In genomic region chr21:38244407-38244787, GRCh38 we compare ENCODE assay signal across 9 cellular contexts. TPM values are rescaled to one million over a fixed set of nuclear protein-coding genes. Genes with fewer than 3 reads are reported as not detected.
DNase-seq lines count a peak whose midpoint lies in the region; ATAC-seq and TF ChIP-seq lines count a peak whose summit lies in the region.
"Had no signal": no experiment of that assay in that cellular context is flagged by ENCODE, and none has a peak within 500 bp of the region (broad histone marks: within the 10 kb centered on the region; RNA-seq: fewer than 3 reads in every experiment).

No MANE protein-coding gene starts in this region.

- H3K9me3 ChIP-seq in CD8-positive, alpha-beta T cell (ENCODE audit: low read length) = no peaks in the 10 kb centered on the region
- H3K9me3 ChIP-seq in IMR-90 (ENCODE audit: control insufficient read depth, insufficient read depth, low read length) (no peaks in the 10 kb centered on the region), Caco-2 (no peaks in the 10 kb centered on the region)

- H3K36me3 Mint-ChIP-seq in CD8-positive, alpha-beta T cell = no peaks in the 10 kb centered on the region
- H3K36me3 Mint-ChIP-seq in activated T-helper 2 cell treated with anti-CD3 and anti-CD28 coated beads, Interferon-gamma antibody, Interleukin-2, Interleukin-4, amounts not matched to agents 10 μg/mL and 5 μg/mL and 100 μg/mL, durations not matched to agents 14 hours and 24 hours and 36 hours (ENCODE audit: low read depth) = no peaks in the 10 kb centered on the region
- H3K36me3 Mint-ChIP-seq in natural killer cell (no peaks in the 10 kb centered on the region), Caco-2 (ENCODE audit: insufficient read depth, unreplicated experiment) (no peaks in the 10 kb centered on the region)

- no peak for TF ChIP-seq RAD21 in IMR-90 (IDR thresholded peaks at IDR 0.05; ENCODE audit: low read length)

- peaks cover 13% of the 10 kb centered on the region for H3K4me1 ChIP-seq in CD8-positive, alpha-beta T cell (ENCODE audit: insufficient read depth, low read length)
- H3K4me1 ChIP-seq in IMR-90 (ENCODE audit: control insufficient read depth, insufficient read depth, low read length) = peaks cover 7% of the 10 kb centered on the region; the same call in 1 of the 2 replicates
- no peaks in the 10 kb centered on the region for H3K4me1 ChIP-seq in Caco-2

- no peak for TF ChIP-seq POLR2A in IMR-90 (IDR thresholded peaks at IDR 0.05; ENCODE audit: low read depth, low read length)

- CTCF ChIA-PET in CD8-positive, alpha-beta T cell (lab: Charles Lee) = interaction anchor here (1.2 kb wide), 1 partner anchor 31 kb away, joined by 3 read pairs; no protein-coding TSS in a partner anchor
- CTCF ChIA-PET in IMR-90 (lab: Yijun Ruan, JAX) (interaction anchor here (1.0 kb wide), 1 partner anchor 108 kb away, joined by 5 read pairs; no protein-coding TSS in a partner anchor), Caco-2 (lab: Charles Lee) (no interaction called here)

- H4K5ac ChIP-seq in IMR-90 (ENCODE audit: low read depth, low read length) = peak overlapping the region; percentile 21; the same call in 1 of the 2 replicates

- peaks cover 18% of the 10 kb centered on the region for H3K4me1 Mint-ChIP-seq in CD8-positive, alpha-beta T cell (ENCODE audit: low read depth)
- H3K4me1 Mint-ChIP-seq in activated T-helper 2 cell treated with anti-CD3 and anti-CD28 coated beads, Interferon-gamma antibody, Interleukin-2, Interleukin-4, amounts not matched to agents 10 μg/mL and 5 μg/mL and 100 μg/mL, durations not matched to agents 14 hours and 24 hours and 36 hours (ENCODE audit: low read depth) = peaks cover 31% of the 10 kb centered on the region
- peaks cover 24 to 25% of the 10 kb centered on the region in 2 donors for H3K4me1 Mint-ChIP-seq in natural killer cell
- no peaks in the 10 kb centered on the region for H3K4me1 Mint-ChIP-seq in Caco-2 (ENCODE audit: low read depth, unreplicated experiment)

- H3K4me2 ChIP-seq in IMR-90 (ENCODE audit: low read depth, low read length) = no peak overlapping the region

- H3K56ac ChIP-seq in IMR-90 (ENCODE audit: extremely low read depth, insufficient read depth, low read length) = peak overlapping the region; percentile 37; the same call in 1 of the 2 replicates

- peak overlapping the region; percentile 92 for H2BK20ac ChIP-seq in IMR-90 (ENCODE audit: low read depth, low read length)

- peak overlapping the region; percentile 78 for H3K4ac ChIP-seq in IMR-90 (ENCODE audit: low read depth, low read length)

- H4K91ac ChIP-seq in IMR-90 (ENCODE audit: insufficient read depth, low read depth, low read length) = peak overlapping the region; percentile 47

- no TSS peak for BruUV-seq in IMR-90 (replicated peaks; lab: Mats Ljungman, UMichigan)
- BruUV-seq in Caco-2 (replicated peaks; lab: Mats Ljungman, UMichigan) = no TSS peak

- peak overlapping the region; percentile 51 for H2BK5ac ChIP-seq in IMR-90 (ENCODE audit: low read depth, low read length, poor library complexity, severe bottlenecking)

- peak; percentile 29 for ATAC-seq in CD8-positive, alpha-beta T cell
- ATAC-seq in IMR-90 (ENCODE audit: low read depth) (no peak), natural killer cell (peak in 1 of 3 donors; percentile 1), GM19328 (IDR thresholded peaks at IDR 0.05; ENCODE audit: unreplicated experiment) (no peak)
- ATAC-seq: right cardiac atrium had no signal

- H2AK9ac ChIP-seq in IMR-90 (replicated peaks; ENCODE audit: low read depth, low read length, poor library complexity) = peak overlapping the region; percentile 16

- peak overlapping the region; percentile 73; the same call in 2 of the 3 replicates for H2BK15ac ChIP-seq in IMR-90 (ENCODE audit: low read depth, low read length)

- no peak overlapping the region for H3K4me3 Mint-ChIP-seq in CD8-positive, alpha-beta T cell
- H3K4me3 Mint-ChIP-seq in activated T-helper 2 cell treated with anti-CD3 and anti-CD28 coated beads, Interferon-gamma antibody, Interleukin-2, Interleukin-4, amounts not matched to agents 10 μg/mL and 5 μg/mL and 100 μg/mL, durations not matched to agents 14 hours and 24 hours and 36 hours (ENCODE audit: low read depth) = peak overlapping the region; percentile 7
- H3K4me3 Mint-ChIP-seq in natural killer cell (peak overlapping the region; percentile 55), Caco-2 (ENCODE audit: unreplicated experiment) (no peak overlapping the region)

- peak overlapping the region; percentile 80 for H2AK5ac ChIP-seq in IMR-90 (ENCODE audit: low read depth, low read length)

- peak overlapping the region; percentile 73 for H3K27ac Mint-ChIP-seq in CD8-positive, alpha-beta T cell
- peak overlapping the region; percentile 81 for H3K27ac Mint-ChIP-seq in activated T-helper 2 cell treated with anti-CD3 and anti-CD28 coated beads, Interferon-gamma antibody, Interleukin-2, Interleukin-4, amounts not matched to agents 10 μg/mL and 5 μg/mL and 100 μg/mL, durations not matched to agents 14 hours and 24 hours and 36 hours
- H3K27ac Mint-ChIP-seq in natural killer cell (peak overlapping the region; percentile 87 to 91), Caco-2 (ENCODE audit: unreplicated experiment) (no peak overlapping the region)

- intact Hi-C loops in CD8-positive, alpha-beta T cell (cut with DNase I, micrococcal nuclease) = no loop called here
- intact Hi-C loops in IMR-90 (cut with micrococcal nuclease) (no loop called here), natural killer cell (cut with micrococcal nuclease) (no loop called here), Caco-2 (cut with micrococcal nuclease; ENCODE audit: unreplicated experiment) (no loop called here)
- intact Hi-C loops in activated T-helper 2 cell treated with anti-CD3 and anti-CD28 coated beads, Interferon-gamma antibody, Interleukin-2, Interleukin-4, amounts not matched to agents 10 μg/mL and 5 μg/mL and 100 μg/mL, durations not matched to agents 14 hours and 24 hours and 36 hours (cut with micrococcal nuclease) = loop anchor here (10.0 kb wide), 1 partner anchor 520 kb away; no protein-coding TSS in a partner anchor

- H3K4me3 ChIP-seq in CD8-positive, alpha-beta T cell (ENCODE audit: low read depth, low read length) = no peak overlapping the region
- H3K4me3 ChIP-seq in IMR-90 (ENCODE audit: insufficient read depth, low read depth, low read length) = no peak overlapping the region
- no peak overlapping the region for H3K4me3 ChIP-seq in Caco-2 (ENCODE audit: low read depth, low read length)

- TF ChIP-seq CTCF in CD8-positive, alpha-beta T cell (IDR thresholded peaks at IDR 0.05) = no peak
- TF ChIP-seq CTCF in IMR-90 (conservative IDR thresholded peaks at IDR 0.05; ENCODE audit: low read depth, low read length) (no peak), natural killer cell (IDR thresholded peaks at IDR 0.05) (no peak), Caco-2 (IDR thresholded peaks at IDR 0.05; ENCODE audit: insufficient read depth in 1 of 2, low read depth in 1 of 2, low read length in 1 of 2, severe bottlenecking in 1 of 2, unreplicated experiment in 1 of 2) (no peak)

- dilution Hi-C loops in IMR-90 (cut with HindIII; ENCODE audit: low sequenced_read_pairs, unreplicated experiment) = no loop called here

- peaks cover 2% of the 10 kb centered on the region; the same call in 1 of the 2 replicates for H3K9me1 ChIP-seq in IMR-90 (ENCODE audit: insufficient read depth, low read length)

- no peak overlapping the region for H3K27ac ChIP-seq in CD8-positive, alpha-beta T cell (ENCODE audit: low read depth, low read length)
- peak overlapping the region; percentile 19; the same call in 1 of the 2 replicates for H3K27ac ChIP-seq in IMR-90 (ENCODE audit: insufficient read depth, low read length)

- no peak overlapping the region for H2AFZ ChIP-seq in IMR-90 (replicated peaks; ENCODE audit: low read length, poor library complexity)

- H2BK120ac ChIP-seq in IMR-90 (ENCODE audit: low read depth, low read length) = peak overlapping the region; percentile 88

- peak overlapping the region; percentile 67; the same call in 1 of the 2 replicates for H3K14ac ChIP-seq in IMR-90 (replicated peaks; ENCODE audit: low read depth, low read length)

- H3K79me1 ChIP-seq in IMR-90 (ENCODE audit: low read depth in 1 of 2, low read length in 2 of 2) = no peaks in the 10 kb centered on the region

- H3K36me3 ChIP-seq in CD8-positive, alpha-beta T cell (ENCODE audit: insufficient read depth, low read length) = no peaks in the 10 kb centered on the region
- H3K36me3 ChIP-seq in IMR-90 (ENCODE audit: control insufficient read depth, insufficient read depth, low read length) (no peaks in the 10 kb centered on the region), Caco-2 (ENCODE audit: control insufficient read depth, insufficient read depth, low read length) (no peaks in the 10 kb centered on the region)

- no CpG with 5 or more reads among the region's 2 CpGs for WGBS in IMR-90 (ENCODE audit: extremely low coverage in 2 of 2, insufficient read length in 1 of 2), 2 experiments

- peak overlapping the region; percentile 37; the same call in 1 of the 2 replicates for H3K18ac ChIP-seq in IMR-90 (ENCODE audit: low read depth, low read length)

- H3K27me3 ChIP-seq in CD8-positive, alpha-beta T cell (ENCODE audit: insufficient read depth, low read length) = no peaks in the 10 kb centered on the region
- H3K27me3 ChIP-seq in IMR-90 (ENCODE audit: control insufficient read depth, insufficient read depth, low read length) (no peaks in the 10 kb centered on the region), Caco-2 (replicated peaks; ENCODE audit: control insufficient read depth, insufficient read depth, low read length) (no peaks in the 10 kb centered on the region)

- POLR2A ChIA-PET in CD8-positive, alpha-beta T cell (lab: Charles Lee) = no interaction called here
- POLR2A ChIA-PET in IMR-90 (lab: Charles Lee; ENCODE audit: unreplicated experiment) = no interaction called here
- POLR2A ChIA-PET in Caco-2 (lab: Charles Lee) = no interaction called here

- no peaks in the 10 kb centered on the region for H3K9me3 Mint-ChIP-seq in CD8-positive, alpha-beta T cell
- H3K9me3 Mint-ChIP-seq in activated T-helper 2 cell treated with anti-CD3 and anti-CD28 coated beads, Interferon-gamma antibody, Interleukin-2, Interleukin-4, amounts not matched to agents 10 μg/mL and 5 μg/mL and 100 μg/mL, durations not matched to agents 14 hours and 24 hours and 36 hours = no peaks in the 10 kb centered on the region
- H3K9me3 Mint-ChIP-seq in natural killer cell = peaks cover 4 to 7% of the 10 kb centered on the region in 2 donors
- peaks cover 14% of the 10 kb centered on the region for H3K9me3 Mint-ChIP-seq in Caco-2 (ENCODE audit: unreplicated experiment)

- H4K20me1 ChIP-seq in IMR-90 (ENCODE audit: insufficient read depth, low read length) = no peaks in the 10 kb centered on the region

- H3K23ac ChIP-seq in IMR-90 (ENCODE audit: low read depth, low read length) = peak overlapping the region; percentile 74

- no peak overlapping the region for H3K9ac ChIP-seq in IMR-90 (ENCODE audit: low read depth, low read length)

- H3K27me3 Mint-ChIP-seq in CD8-positive, alpha-beta T cell (ENCODE audit: low read depth) = no peaks in the 10 kb centered on the region
- H3K27me3 Mint-ChIP-seq in activated T-helper 2 cell treated with anti-CD3 and anti-CD28 coated beads, Interferon-gamma antibody, Interleukin-2, Interleukin-4, amounts not matched to agents 10 μg/mL and 5 μg/mL and 100 μg/mL, durations not matched to agents 14 hours and 24 hours and 36 hours (ENCODE audit: low read depth) = peaks cover 15% of the 10 kb centered on the region
- H3K27me3 Mint-ChIP-seq in natural killer cell (ENCODE audit: low read depth in 2 of 2) = peaks cover 12 to 15% of the 10 kb centered on the region in 2 donors
- no peaks in the 10 kb centered on the region for H3K27me3 Mint-ChIP-seq in Caco-2 (ENCODE audit: insufficient read depth, unreplicated experiment)

- peak overlapping the region; percentile 22 to 43; a peak in 2 of 4 replicates for H4K8ac ChIP-seq in IMR-90 (ENCODE audit: low read depth in 2 of 2, low read length in 2 of 2)

- in situ Hi-C loops in IMR-90 (cut with MboI; ENCODE audit: low sequenced_read_pairs) = no loop called here

- no peak for DNase-seq in CD8-positive, alpha-beta T cell
- no peak for DNase-seq in IMR-90
- DNase-seq in activated T-helper 2 cell treated with anti-CD3 and anti-CD28 coated beads, Interferon-gamma antibody, Interleukin-2, Interleukin-4, amounts not matched to agents 10 μg/mL and 5 μg/mL and 100 μg/mL, durations not matched to agents 14 hours and 24 hours and 36 hours (ENCODE audit: low spot score) = no peak
- no peak for DNase-seq in natural killer cell
- no peak for DNase-seq in Caco-2
- DNase-seq in NCI-H82 (lab: John Stamatoyannopoulos, UW) = no peak
- DNase-seq: NCI-H2081, right cardiac atrium had no signal

RNA-seq across cellular contexts. Expression of gene KCNJ15, which starts 12.4 kb away (rescaled TPM):
- not detected for total RNA-seq in CD8-positive, alpha-beta T cell
- total RNA-seq in IMR-90 (2012; rRNA removed) (under 0.01 TPM in 2 replicates), natural killer cell (1 to 10 TPM in 1 of 3 donors, not detected in 2; 1.9 TPM), Caco-2 (2022) (not detected in 2 replicates)
- polyA plus RNA-seq in IMR-90 (2012; rRNA removed) = 0.07 TPM in 1 of 2 replicates, not detected in the other
- not detected in 2 replicates for polyA plus RNA-seq in IMR-90 (2012; cell fraction: cytosol; rRNA removed)
- 0.11 TPM in 1 of 2 replicates, not detected in the other for polyA plus RNA-seq in IMR-90 (2012; cell fraction: nucleus; rRNA removed; ENCODE audit: low replicate concordance)
- total RNA-seq in activated T-helper 2 cell treated with anti-CD3 and anti-CD28 coated beads, Interferon-gamma antibody, Interleukin-2, Interleukin-4, amounts not matched to agents 10 μg/mL and 5 μg/mL and 100 μg/mL, durations not matched to agents 14 hours and 24 hours and 36 hours = 0.27 and 0.60 TPM in 2 replicates

Comparison
In these comparisons a context has a peak if more than half of its experiments do, and no peak if none do; other contexts are left out.
1. H3K4me3 Mint-ChIP-seq: peak in activated T-helper 2 cell treated with anti-CD3 and anti-CD28 coated beads, Interferon-gamma antibody, Interleukin-2, Interleukin-4, amounts not matched to agents 10 μg/mL and 5 μg/mL and 100 μg/mL, durations not matched to agents 14 hours and 24 hours and 36 hours (single experiment) and natural killer cell (single experiment); none in CD8-positive, alpha-beta T cell (single experiment) and Caco-2 (single experiment).